Comparison of ENCODE assay signal across 8 cellular contexts in the genomic region with DNA sequence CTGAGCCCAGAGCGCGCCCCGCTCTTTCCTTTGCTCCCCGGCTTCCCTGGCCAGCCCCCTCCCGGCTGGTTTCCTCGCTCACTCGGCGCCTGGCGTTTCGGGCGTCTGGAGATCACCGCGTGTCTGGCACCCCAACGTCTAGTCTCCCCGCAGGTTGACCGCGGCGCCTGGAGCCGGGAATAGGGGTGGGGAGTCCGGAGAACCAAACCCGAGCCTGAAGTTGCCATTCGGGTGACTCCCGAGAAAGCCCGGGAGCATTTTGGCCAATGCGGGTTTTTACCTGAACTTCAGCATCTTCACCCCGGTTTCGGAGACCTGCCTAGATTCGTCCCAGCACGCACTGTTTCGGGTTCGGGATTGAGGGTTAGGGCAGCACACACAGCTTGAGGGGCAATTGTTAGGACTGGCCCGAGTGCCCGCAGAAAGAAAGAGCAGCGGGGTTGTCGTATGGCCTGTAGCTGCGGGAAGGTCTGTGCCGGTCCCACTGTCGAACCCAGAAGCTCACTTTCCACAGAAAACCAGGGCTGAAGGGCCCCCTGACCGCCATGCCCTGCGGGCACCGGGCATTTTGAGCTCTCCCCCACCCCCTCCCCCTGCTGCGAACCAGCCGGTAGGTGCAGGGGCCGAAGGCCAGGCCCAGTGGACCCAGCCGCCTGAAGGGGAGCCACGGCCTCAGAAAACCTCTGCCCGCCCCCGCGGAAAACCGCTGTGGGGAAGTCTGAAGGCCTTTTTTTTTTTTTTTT. TPM values are rescaled to one million over a fixed set of nuclear protein-coding genes. Genes with fewer than 3 reads are reported as not detected.
DNase-seq lines count a peak whose midpoint lies in the region; ATAC-seq, FAIRE-seq and TF ChIP-seq lines count a peak whose summit lies in the region.

No MANE protein-coding gene starts in this region.

- peak overlapping the region; percentile 79 for H3K4me3 ChIP-seq in CD8-positive, alpha-beta T cell (ENCODE audit: low read depth, low read length)
- H3K4me3 ChIP-seq in ectodermal cell (ENCODE audit: insufficient read depth, low read depth, low read length) (peak overlapping the region; percentile 90), ovary (peak overlapping the region; percentile 95)

- H3K27me3 Mint-ChIP-seq in CD8-positive, alpha-beta T cell (ENCODE audit: low read depth) = peaks cover 24% of the 10 kb centered on the region

- H3K9me3 Mint-ChIP-seq in CD8-positive, alpha-beta T cell = no peaks in the 10 kb centered on the region

- intact Hi-C loops in CD8-positive, alpha-beta T cell (cut with DNase I, micrococcal nuclease) = loop anchor here in 1 of 2 experiments (5.0 kb wide), 1 partner anchor 184 kb away; no protein-coding TSS in a partner anchor
- intact Hi-C loops in ovary (cut with DNase I) = no loop called here

- H3K4me3 Mint-ChIP-seq in CD8-positive, alpha-beta T cell = peak overlapping the region; percentile 94

- 2% methylated on average over 50 of the region's 50 CpGs for WGBS in ectodermal cell, 2 experiments
- 62 to 70% (median 64%) methylated on average over 49 to 50 of the region's 50 CpGs for WGBS in ovary, 3 donors

- no peaks in the 10 kb centered on the region for H3K36me3 ChIP-seq in CD8-positive, alpha-beta T cell (ENCODE audit: insufficient read depth, low read length)
- H3K36me3 ChIP-seq in ectodermal cell (ENCODE audit: control insufficient read depth, insufficient read depth, low read length) = no peaks in the 10 kb centered on the region
- H3K36me3 ChIP-seq in ovary = no peaks in the 10 kb centered on the region

- peaks cover 9% of the 10 kb centered on the region for H3K36me3 Mint-ChIP-seq in CD8-positive, alpha-beta T cell

- TF ChIP-seq EP300 in ovary (IDR thresholded peaks at IDR 0.05) = no peak

- CTCF ChIA-PET in CD8-positive, alpha-beta T cell (lab: Charles Lee) = no interaction called here

- no peak overlapping the region for H3K27ac ChIP-seq in CD8-positive, alpha-beta T cell (ENCODE audit: low read depth, low read length)
- H3K27ac ChIP-seq in ectodermal cell (ENCODE audit: insufficient read depth, low read depth, low read length, poor library complexity, severe bottlenecking) = no peak overlapping the region
- H3K27ac ChIP-seq in ovary = no peak overlapping the region

- POLR2A ChIA-PET in CD8-positive, alpha-beta T cell (lab: Charles Lee) = interaction anchor here (0.5 to 0.6 kb wide), 2 partner anchors 16 to 229 kb away, joined by 3 to 6 read pairs; no protein-coding TSS in a partner anchor

- DNase-seq in CD8-positive, alpha-beta T cell = peak in 3 of 7 experiments; percentile 36 to 46 (median 38)
- DNase-seq in UCSD-AML1 (lab: John Stamatoyannopoulos, UW; ENCODE audit: unreplicated experiment) = peak; percentile 32
- DNase-seq in ovary = no peak
- no peak for DNase-seq in NCI-H2227 treated with DMSO at 0.1 percent for 48 hours (lab: John Stamatoyannopoulos, UW)
- DNase-seq in frontal cortex (ENCODE audit: low spot score in 2 of 2) = no peak
- no peak for DNase-seq in DMS53 treated with DMSO at 0.1 percent for 48 hours (lab: John Stamatoyannopoulos, UW; ENCODE audit: unreplicated experiment)

- TF ChIP-seq CTCF in CD8-positive, alpha-beta T cell (IDR thresholded peaks at IDR 0.05) = no peak
- TF ChIP-seq CTCF in ovary (IDR thresholded peaks at IDR 0.05) = no peak

- no peak for ATAC-seq in CD8-positive, alpha-beta T cell
- no peak for ATAC-seq in HG03565 (IDR thresholded peaks at IDR 0.05; ENCODE audit: unreplicated experiment)

- TF ChIP-seq POLR2A in ovary (IDR thresholded peaks at IDR 0.05) = no peak

- peaks cover 20% of the 10 kb centered on the region for H3K27me3 ChIP-seq in CD8-positive, alpha-beta T cell (ENCODE audit: insufficient read depth, low read length)
- H3K27me3 ChIP-seq in ectodermal cell (ENCODE audit: control insufficient read depth, insufficient read depth, low read length, poor library complexity, severe bottlenecking) (peaks cover 61% of the 10 kb centered on the region), ovary (no peaks in the 10 kb centered on the region)

- no peak for FAIRE-seq in frontal cortex (lab: Jason Lieb, UNC)

- no peaks in the 10 kb centered on the region for H3K9me3 ChIP-seq in CD8-positive, alpha-beta T cell (ENCODE audit: low read length)
- no peaks in the 10 kb centered on the region for H3K9me3 ChIP-seq in ectodermal cell (ENCODE audit: control insufficient read depth, low read length)
- no peaks in the 10 kb centered on the region for H3K9me3 ChIP-seq in ovary

- peaks cover 25% of the 10 kb centered on the region for H3K4me1 Mint-ChIP-seq in CD8-positive, alpha-beta T cell (ENCODE audit: low read depth)

- no peak overlapping the region for H3K27ac Mint-ChIP-seq in CD8-positive, alpha-beta T cell

- peaks cover 28% of the 10 kb centered on the region for H3K4me1 ChIP-seq in CD8-positive, alpha-beta T cell (ENCODE audit: insufficient read depth, low read length)
- H3K4me1 ChIP-seq in ectodermal cell (ENCODE audit: control insufficient read depth, insufficient read depth, low read length) (peaks cover 30% of the 10 kb centered on the region), ovary (ENCODE audit: insufficient read depth) (peaks cover 2% of the 10 kb centered on the region)

RNA-seq across cellular contexts. Expression of gene FOXP4, which starts 2.1 kb away (rescaled TPM):
- total RNA-seq in CD8-positive, alpha-beta T cell = 10 to 100 TPM in 1 of 2 experiments, 1 to 10 TPM in 1; 9.9 to 11.4 TPM
- polyA plus RNA-seq in ectodermal cell (2013, experiment 1 of 4) = 41.3 TPM
- 38.5 TPM for polyA plus RNA-seq in ectodermal cell (2013, experiment 2 of 4)
- 34.5 TPM for polyA plus RNA-seq in ectodermal cell (2013, experiment 3 of 4)
- polyA plus RNA-seq in ectodermal cell (2013, experiment 4 of 4) = 37.6 TPM
- 10 to 100 TPM in 5 of 7 donors, 1 to 10 TPM in 2; 4.8 to 37.4 (median 22.3) TPM for total RNA-seq in ovary
- 10 to 100 TPM in 1 of 2 donors, 1 to 10 TPM in 1; 2.3 to 13.3 TPM for polyA plus RNA-seq in ovary
- 0.82 TPM for total RNA-seq in frontal cortex
